Comparison of ENCODE assay signal across 4 cellular contexts in genomic region chr11:113649311-113649710, GRCh38. TPM values are rescaled to one million over a fixed set of nuclear protein-coding genes. Genes with fewer than 3 reads are reported as not detected.
"Had no signal": no experiment of that assay in that cellular context is flagged by ENCODE, and none has a peak within 500 bp of the region (broad histone marks: within the 10 kb centered on the region; RNA-seq: fewer than 3 reads in every experiment).

No MANE protein-coding gene starts in this region.

- H3K4me3 ChIP-seq: GM12878 had no signal

- DNase-seq: GDM1, GF-D8 had no signal

RNA-seq across cellular contexts. Expression of gene TMPRSS5, which starts 56.8 kb away (rescaled TPM):
- total RNA-seq: G401 had no signal
